ENCODE assay signal across 31 cellular contexts in the genomic region with DNA sequence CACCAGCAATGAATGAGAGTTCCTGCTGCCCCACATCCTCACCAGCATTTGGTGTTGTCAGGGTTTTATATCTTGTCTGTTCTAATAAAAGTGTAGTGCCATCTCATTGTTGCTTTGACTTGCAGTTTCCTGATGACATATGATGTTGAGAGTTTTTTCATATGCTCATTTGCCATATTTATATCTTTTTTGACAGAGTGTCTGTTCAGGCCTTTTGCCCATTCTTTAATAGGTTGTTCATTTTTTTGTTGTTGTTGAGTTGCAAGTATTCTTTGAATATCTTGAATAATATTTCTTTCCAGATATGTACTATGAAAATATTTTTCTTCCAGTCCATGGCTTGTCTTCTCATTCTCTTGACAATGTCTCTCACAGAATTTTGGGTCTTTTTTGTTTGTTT.
"Had no signal": no experiment of that assay in that cellular context is flagged by ENCODE, and none has a peak within 500 bp of the region (broad histone marks: within the 10 kb centered on the region; RNA-seq: fewer than 3 reads in every experiment).

No MANE protein-coding gene starts in this region.

- ATAC-seq: activated naive CD4-positive, alpha-beta T cell treated with anti-CD3 and anti-CD28 coated beads, Interleukin-2, amount 50 U/mL, for 72 hours; activated naive CD8-positive, alpha-beta T cell treated with anti-CD3 and anti-CD28 coated beads, Interleukin-2, amount 50 U/mL, for 24 hours; activated T-cell treated with anti-CD3 and anti-CD28 coated beads, Interleukin-2, amount 50 U/mL, for 4 hours; activated T-cell treated with anti-CD3 and anti-CD28 coated beads, Interleukin-2, amount 50 U/mL, for 72 hours; activated T-helper 17 cell treated with anti-CD3 and anti-CD28 coated beads, Interleukin-2, amount 50 U/mL, for 72 hours; body of pancreas had no signal

- DNase-seq: activated effector memory CD4-positive, alpha-beta T cell treated with anti-CD3 and anti-CD28 coated beads, Interleukin-2, amount 50 U/mL, for 16 hours; activated effector memory CD4-positive, alpha-beta T cell treated with Interleukin-2 at 50 U/mL for 16 hours; activated gamma-delta T cell; activated gamma-delta T cell treated with Interleukin-2 at 50 U/mL for 16 hours; activated naive CD4-positive, alpha-beta T cell; activated naive CD4-positive, alpha-beta T cell treated with anti-CD3 and anti-CD28 coated beads for 36 hours; activated naive CD4-positive, alpha-beta T cell treated with anti-CD3 and anti-CD28 coated beads, Interleukin-2, amount 10 ng/mL, durations not matched to agents 7 days and 5 days; activated naive CD4-positive, alpha-beta T cell treated with anti-CD3 and anti-CD28 coated beads, Interleukin-2, amount 50 U/mL, for 16 hours; activated naive CD4-positive, alpha-beta T cell treated with Interleukin-2 at 50 U/mL for 16 hours; activated naive CD8-positive, alpha-beta T cell treated with anti-CD3 and anti-CD28 coated beads for 36 hours; activated naive CD8-positive, alpha-beta T cell treated with anti-CD3 and anti-CD28 coated beads, Interleukin-2, amount 10 ng/mL, durations not matched to agents 7 days and 5 days; activated naive CD8-positive, alpha-beta T cell treated with anti-CD3 and anti-CD28 coated beads, Interleukin-2, amount 50 U/mL, for 24 hours; activated T-cell treated with anti-CD3 and anti-CD28 coated beads, Interleukin-2, amount 50 U/mL, for 24 hours; activated T-cell treated with anti-CD3 and anti-CD28 coated beads, Interleukin-2, amount 50 U/mL, for 4 hours; activated T-cell treated with anti-CD3 and anti-CD28 coated beads, Interleukin-2, amount 50 U/mL, for 48 hours; activated T-cell treated with anti-CD3 and anti-CD28 coated beads, Interleukin-2, amount 50 U/mL, for 72 hours; adrenal gland; amniotic stem cell; amygdala; anterior cingulate cortex; aorta; body of pancreas; brain microvascular endothelial cell; caudate nucleus; central memory CD4-positive, alpha-beta T cell; cerebellar nuclear complex had no signal

- H3K36me3 ChIP-seq: adrenal gland, ascending aorta, brain microvascular endothelial cell, breast epithelium, cardiac muscle cell had no signal

- H3K27ac ChIP-seq: adrenal gland, ascending aorta, body of pancreas, brain microvascular endothelial cell, breast epithelium, cardiac muscle cell had no signal

- H3K27me3 ChIP-seq: ascending aorta, body of pancreas, brain microvascular endothelial cell, breast epithelium, cardiac muscle cell had no signal

- H3K4me3 ChIP-seq: adrenal gland, ascending aorta, body of pancreas, breast epithelium, cardiac muscle cell had no signal

- H3K4me1 ChIP-seq: adrenal gland, ascending aorta, breast epithelium had no signal

- H3K9me3 ChIP-seq: adrenal gland, ascending aorta, body of pancreas, breast epithelium had no signal
